15 cellular contexts compared by ENCODE assay signal in the genomic region with DNA sequence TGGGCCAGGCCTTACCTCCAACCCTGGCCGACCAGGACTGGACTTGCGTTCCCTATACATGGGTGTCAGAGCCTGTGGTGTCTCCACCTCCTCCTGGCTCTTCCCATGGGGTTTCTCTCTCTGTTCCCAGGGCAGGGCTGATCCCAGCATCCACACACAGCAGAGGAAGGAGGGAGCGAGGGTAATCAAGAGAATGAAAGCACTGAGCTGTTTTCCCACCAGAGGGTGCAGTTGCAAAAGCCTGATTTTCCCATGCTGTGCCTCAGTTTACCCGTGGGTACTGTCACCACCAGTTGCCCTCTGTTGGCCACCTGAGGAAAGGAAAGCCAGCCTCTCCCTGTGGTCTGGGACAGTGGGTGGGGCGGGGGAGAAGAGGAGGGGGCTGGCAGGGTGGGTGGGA.
"Had no signal": no experiment of that assay in that cellular context is flagged by ENCODE, and none has a peak within 500 bp of the region (broad histone marks: within the 10 kb centered on the region; RNA-seq: fewer than 3 reads in every experiment).

No MANE protein-coding gene starts in this region.

- H3K9me3 ChIP-seq: body of pancreas, transverse colon had no signal

- H3K36me3 Mint-ChIP-seq: stimulated activated effector memory CD8-positive, alpha-beta T cell treated with anti-CD3 and anti-CD28 coated beads, Interleukin-12 subunit alpha, Interleukin-12 subunit beta, amount 100 ng/mL, for 72 hours had no signal

- H3K27me3 ChIP-seq: body of pancreas, right atrium auricular region, transverse colon had no signal

- H3K27ac ChIP-seq: body of pancreas, right atrium auricular region, VCaP had no signal

- H3K4me3 ChIP-seq: body of pancreas, lung, right atrium auricular region, transverse colon had no signal

- H3K27ac Mint-ChIP-seq: activated CD4-positive, alpha-beta memory T cell treated with anti-CD3 and anti-CD28 coated beads, Interleukin-2, amount 10 ng/mL, durations not matched to agents 7 days and 5 days; activated CD4-positive, alpha-beta T cell treated with anti-CD3 and anti-CD28 coated beads for 36 hours; activated naive CD8-positive, alpha-beta T cell treated with anti-CD3 and anti-CD28 coated beads, Interleukin-2, amount 50 U/mL, for 24 hours; activated T-cell treated with anti-CD3 and anti-CD28 coated beads, Interleukin-2, amount 50 U/mL, for 72 hours; stimulated activated effector memory CD8-positive, alpha-beta T cell treated with anti-CD3 and anti-CD28 coated beads, Interleukin-12 subunit alpha, Interleukin-12 subunit beta, amount 100 ng/mL, for 72 hours had no signal

- H3K36me3 ChIP-seq: right atrium auricular region, transverse colon had no signal

- H3K27me3 Mint-ChIP-seq: activated CD4-positive, alpha-beta T cell treated with anti-CD3 and anti-CD28 coated beads for 36 hours had no signal

- ATAC-seq: activated CD4-positive, alpha-beta T cell treated with anti-CD3 and anti-CD28 coated beads for 36 hours; activated naive CD8-positive, alpha-beta T cell treated with anti-CD3 and anti-CD28 coated beads, Interleukin-2, amount 50 U/mL, for 24 hours; activated T-cell treated with anti-CD3 and anti-CD28 coated beads, Interleukin-2, amount 50 U/mL, for 72 hours; body of pancreas; left cardiac atrium; stimulated activated effector memory CD8-positive, alpha-beta T cell treated with anti-CD3 and anti-CD28 coated beads, Interleukin-12 subunit alpha, Interleukin-12 subunit beta, amount 100 ng/mL, for 72 hours had no signal

- H3K9me3 Mint-ChIP-seq: activated CD4-positive, alpha-beta memory T cell treated with anti-CD3 and anti-CD28 coated beads, Interleukin-2, amount 10 ng/mL, durations not matched to agents 7 days and 5 days; activated naive CD8-positive, alpha-beta T cell treated with anti-CD3 and anti-CD28 coated beads, Interleukin-2, amount 50 U/mL, for 24 hours; activated T-cell treated with anti-CD3 and anti-CD28 coated beads, Interleukin-2, amount 50 U/mL, for 72 hours; stimulated activated effector memory CD8-positive, alpha-beta T cell treated with anti-CD3 and anti-CD28 coated beads, Interleukin-12 subunit alpha, Interleukin-12 subunit beta, amount 100 ng/mL, for 72 hours had no signal

- H3K4me1 Mint-ChIP-seq: activated CD4-positive, alpha-beta memory T cell treated with anti-CD3 and anti-CD28 coated beads, Interleukin-2, amount 10 ng/mL, durations not matched to agents 7 days and 5 days; activated CD4-positive, alpha-beta T cell treated with anti-CD3 and anti-CD28 coated beads for 36 hours; activated naive CD8-positive, alpha-beta T cell treated with anti-CD3 and anti-CD28 coated beads, Interleukin-2, amount 50 U/mL, for 24 hours; stimulated activated effector memory CD8-positive, alpha-beta T cell treated with anti-CD3 and anti-CD28 coated beads, Interleukin-12 subunit alpha, Interleukin-12 subunit beta, amount 100 ng/mL, for 72 hours had no signal

- DNase-seq: activated CD4-positive, alpha-beta memory T cell treated with anti-CD3 and anti-CD28 coated beads, Interleukin-2, amount 10 ng/mL, durations not matched to agents 7 days and 5 days; activated CD4-positive, alpha-beta T cell treated with anti-CD3 and anti-CD28 coated beads for 36 hours; activated CD8-positive, alpha-beta memory T cell treated with anti-CD3 and anti-CD28 coated beads, Interleukin-2, amount 50 U/mL, for 4 hours; activated naive CD8-positive, alpha-beta T cell treated with anti-CD3 and anti-CD28 coated beads, Interleukin-2, amount 50 U/mL, for 24 hours; activated T-cell treated with anti-CD3 and anti-CD28 coated beads, Interleukin-2, amount 50 U/mL, for 72 hours; body of pancreas; cerebellar nuclear complex; left cardiac atrium; naive B cell; T-helper 1 cell; transverse colon had no signal

- H3K4me3 Mint-ChIP-seq: activated CD4-positive, alpha-beta memory T cell treated with anti-CD3 and anti-CD28 coated beads, Interleukin-2, amount 10 ng/mL, durations not matched to agents 7 days and 5 days; activated CD4-positive, alpha-beta T cell treated with anti-CD3 and anti-CD28 coated beads for 36 hours; activated naive CD8-positive, alpha-beta T cell treated with anti-CD3 and anti-CD28 coated beads, Interleukin-2, amount 50 U/mL, for 24 hours; activated T-cell treated with anti-CD3 and anti-CD28 coated beads, Interleukin-2, amount 50 U/mL, for 72 hours; naive B cell; stimulated activated effector memory CD8-positive, alpha-beta T cell treated with anti-CD3 and anti-CD28 coated beads, Interleukin-12 subunit alpha, Interleukin-12 subunit beta, amount 100 ng/mL, for 72 hours had no signal
